19 cellular contexts compared by ENCODE assay signal in the genomic region with DNA sequence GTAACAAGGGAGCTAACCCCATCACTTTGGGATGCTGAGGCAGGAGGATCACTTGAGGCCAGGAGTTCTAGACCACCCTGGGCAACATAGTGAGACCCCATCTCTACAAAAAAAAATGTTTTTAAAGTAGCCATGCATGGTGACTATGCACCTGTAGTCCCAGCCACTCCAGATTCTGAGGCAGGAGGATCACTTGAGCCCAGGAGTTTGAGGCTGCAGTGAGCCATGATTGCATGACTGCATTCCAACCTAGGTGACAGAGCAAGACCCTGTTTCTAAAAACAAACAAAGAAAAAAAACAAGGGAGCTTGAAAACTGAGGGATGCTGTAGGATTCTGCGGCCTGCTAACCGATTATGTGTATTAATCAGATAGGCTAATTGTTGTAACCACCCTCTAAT. TPM values are rescaled to one million over a fixed set of nuclear protein-coding genes. Genes with fewer than 3 reads are reported as not detected.
"Had no signal": no experiment of that assay in that cellular context is flagged by ENCODE, and none has a peak within 500 bp of the region (broad histone marks: within the 10 kb centered on the region; RNA-seq: fewer than 3 reads in every experiment).

No MANE protein-coding gene starts in this region.

- H3K36me3 ChIP-seq: neutrophil, pancreas, transverse colon had no signal

- H3K27ac ChIP-seq: epithelial cell of prostate, neutrophil had no signal

- H3K4me3 ChIP-seq: dorsolateral prefrontal cortex, pancreas, transverse colon had no signal

- DNase-seq: activated B cell treated with CpG ODN at 0.5 μM for 24 hours; activated CD4-positive, alpha-beta memory T cell treated with anti-CD3 and anti-CD28 coated beads, Interleukin-2, amount 10 ng/mL, durations not matched to agents 7 days and 5 days; activated CD4-positive, alpha-beta T cell treated with anti-CD3 and anti-CD28 coated beads for 48 hours; activated CD8-positive, alpha-beta memory T cell treated with anti-CD3 and anti-CD28 coated beads, Interleukin-2, amount 10 ng/mL, durations not matched to agents 7 days and 5 days; activated naive CD8-positive, alpha-beta T cell treated with anti-CD3 and anti-CD28 coated beads for 36 hours; amniotic stem cell; caudate nucleus; dorsolateral prefrontal cortex; head of caudate nucleus; naive thymus-derived CD8-positive, alpha-beta T cell; pancreas; stimulated activated CD4-positive, alpha-beta T cell treated with anti-CD3 and anti-CD28 coated beads, Interleukin-2, amount 100 ng/mL, for 24 hours; stimulated activated naive CD4-positive, alpha-beta T cell treated with Interleukin-2 at 50 U/mL for 16 hours; substantia nigra; T-cell; transverse colon had no signal

- H3K9me3 ChIP-seq: neutrophil, pancreas, transverse colon had no signal

- ATAC-seq: activated CD8-positive, alpha-beta memory T cell treated with anti-CD3 and anti-CD28 coated beads, Interleukin-2, amount 10 ng/mL, durations not matched to agents 7 days and 5 days; naive thymus-derived CD8-positive, alpha-beta T cell; SK-N-SH treated with all-trans-retinoic acid at 6 μM for 48 hours; T-cell had no signal

- H3K27me3 ChIP-seq: pancreas, transverse colon had no signal

RNA-seq across cellular contexts. Expression of a gene that starts 4.9 kb away (rescaled TPM):
- total RNA-seq: naive thymus-derived CD8-positive, alpha-beta T cell had no signal
- polyA plus RNA-seq: naive thymus-derived CD8-positive, alpha-beta T cell had no signal
